ENCODE assay signal across 1 cellular context in genomic region chr11:72624496-72625201, GRCh38.
TF ChIP-seq lines count a peak whose summit lies in the region.

No MANE protein-coding gene starts in this region.

TF ChIP-seq in K562, 482 proteins besides CTCF, POLR2A, EP300 and RAD21:
- peak; percentile 38; the same call in 1 of the 2 replicates for TF ChIP-seq ATF3 (IDR thresholded peaks at IDR 0.05)
- TF ChIP-seq ATF3 (CRISPR knock-in tag; conservative IDR thresholded peaks at IDR 0.05): no peak
- TF ChIP-seq, protein P1, sequence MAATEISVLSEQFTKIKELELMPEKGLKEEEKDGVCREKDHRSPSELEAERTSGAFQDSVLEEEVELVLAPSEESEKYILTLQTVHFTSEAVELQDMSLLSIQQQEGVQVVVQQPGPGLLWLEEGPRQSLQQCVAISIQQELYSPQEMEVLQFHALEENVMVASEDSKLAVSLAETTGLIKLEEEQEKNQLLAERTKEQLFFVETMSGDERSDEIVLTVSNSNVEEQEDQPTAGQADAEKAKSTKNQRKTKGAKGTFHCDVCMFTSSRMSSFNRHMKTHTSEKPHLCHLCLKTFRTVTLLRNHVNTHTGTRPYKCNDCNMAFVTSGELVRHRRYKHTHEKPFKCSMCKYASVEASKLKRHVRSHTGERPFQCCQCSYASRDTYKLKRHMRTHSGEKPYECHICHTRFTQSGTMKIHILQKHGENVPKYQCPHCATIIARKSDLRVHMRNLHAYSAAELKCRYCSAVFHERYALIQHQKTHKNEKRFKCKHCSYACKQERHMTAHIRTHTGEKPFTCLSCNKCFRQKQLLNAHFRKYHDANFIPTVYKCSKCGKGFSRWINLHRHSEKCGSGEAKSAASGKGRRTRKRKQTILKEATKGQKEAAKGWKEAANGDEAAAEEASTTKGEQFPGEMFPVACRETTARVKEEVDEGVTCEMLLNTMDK (IDR thresholded peaks at IDR 0.05; ENCODE audit: borderline replicate concordance, insufficient read depth, low read depth, low read length, poor library complexity, severe bottlenecking): no peak
- TF ChIP-seq ZNF778 (CRISPR knock-in tag; IDR thresholded peaks at IDR 0.05): no peak
- TF ChIP-seq MYNN (IDR thresholded peaks at IDR 0.05): no peak
- TF ChIP-seq MYNN (CRISPR knock-in tag; IDR thresholded peaks at IDR 0.05): no peak
- TF ChIP-seq, protein P2, sequence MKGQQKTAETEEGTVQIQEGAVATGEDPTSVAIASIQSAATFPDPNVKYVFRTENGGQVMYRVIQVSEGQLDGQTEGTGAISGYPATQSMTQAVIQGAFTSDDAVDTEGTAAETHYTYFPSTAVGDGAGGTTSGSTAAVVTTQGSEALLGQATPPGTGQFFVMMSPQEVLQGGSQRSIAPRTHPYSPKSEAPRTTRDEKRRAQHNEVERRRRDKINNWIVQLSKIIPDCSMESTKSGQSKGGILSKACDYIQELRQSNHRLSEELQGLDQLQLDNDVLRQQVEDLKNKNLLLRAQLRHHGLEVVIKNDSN (CRISPR knock-in tag; IDR thresholded peaks at IDR 0.05): peak; percentile 14
- TF ChIP-seq, protein P3, sequence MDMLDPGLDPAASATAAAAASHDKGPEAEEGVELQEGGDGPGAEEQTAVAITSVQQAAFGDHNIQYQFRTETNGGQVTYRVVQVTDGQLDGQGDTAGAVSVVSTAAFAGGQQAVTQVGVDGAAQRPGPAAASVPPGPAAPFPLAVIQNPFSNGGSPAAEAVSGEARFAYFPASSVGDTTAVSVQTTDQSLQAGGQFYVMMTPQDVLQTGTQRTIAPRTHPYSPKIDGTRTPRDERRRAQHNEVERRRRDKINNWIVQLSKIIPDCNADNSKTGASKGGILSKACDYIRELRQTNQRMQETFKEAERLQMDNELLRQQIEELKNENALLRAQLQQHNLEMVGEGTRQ (CRISPR knock-in tag; IDR thresholded peaks at IDR 0.05): no peak
- no peak for TF ChIP-seq TBP (optimal IDR thresholded peaks at IDR 0.05; ENCODE audit: low read depth, low read length)
- TF ChIP-seq NR2F6 (CRISPR knock-in tag; IDR thresholded peaks at IDR 0.05): no peak
- TF ChIP-seq, protein P4, sequence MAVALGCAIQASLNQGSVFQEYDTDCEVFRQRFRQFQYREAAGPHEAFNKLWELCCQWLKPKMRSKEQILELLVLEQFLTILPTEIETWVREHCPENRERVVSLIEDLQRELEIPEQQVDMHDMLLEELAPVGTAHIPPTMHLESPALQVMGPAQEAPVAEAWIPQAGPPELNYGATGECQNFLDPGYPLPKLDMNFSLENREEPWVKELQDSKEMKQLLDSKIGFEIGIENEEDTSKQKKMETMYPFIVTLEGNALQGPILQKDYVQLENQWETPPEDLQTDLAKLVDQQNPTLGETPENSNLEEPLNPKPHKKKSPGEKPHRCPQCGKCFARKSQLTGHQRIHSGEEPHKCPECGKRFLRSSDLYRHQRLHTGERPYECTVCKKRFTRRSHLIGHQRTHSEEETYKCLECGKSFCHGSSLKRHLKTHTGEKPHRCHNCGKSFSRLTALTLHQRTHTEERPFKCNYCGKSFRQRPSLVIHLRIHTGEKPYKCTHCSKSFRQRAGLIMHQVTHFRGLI (CRISPR knock-in tag; IDR thresholded peaks at IDR 0.05): no peak
- no peak for TF ChIP-seq CTBP1 (IDR thresholded peaks at IDR 0.05; ENCODE audit: borderline replicate concordance)
- TF ChIP-seq FOXA3 (CRISPR knock-in tag; conservative IDR thresholded peaks at IDR 0.05 in 1 of 2, IDR thresholded peaks at IDR 0.05 in 1 of 2): no peak
- no peak for TF ChIP-seq ERF (CRISPR knock-in tag; IDR thresholded peaks at IDR 0.05)
- TF ChIP-seq MEIS2 (IDR thresholded peaks at IDR 0.05; ENCODE audit: partially characterized antibody): no peak
- no peak for TF ChIP-seq SP1 (CRISPR knock-in tag; IDR thresholded peaks at IDR 0.05)
- TF ChIP-seq ELF4 (CRISPR knock-in tag; IDR thresholded peaks at IDR 0.05): no peak
- TF ChIP-seq BRCA1 (IDR thresholded peaks at IDR 0.05): no peak
- no peak for TF ChIP-seq BRCA1 (CRISPR knock-in tag; IDR thresholded peaks at IDR 0.05)
- TF ChIP-seq, protein P5, sequence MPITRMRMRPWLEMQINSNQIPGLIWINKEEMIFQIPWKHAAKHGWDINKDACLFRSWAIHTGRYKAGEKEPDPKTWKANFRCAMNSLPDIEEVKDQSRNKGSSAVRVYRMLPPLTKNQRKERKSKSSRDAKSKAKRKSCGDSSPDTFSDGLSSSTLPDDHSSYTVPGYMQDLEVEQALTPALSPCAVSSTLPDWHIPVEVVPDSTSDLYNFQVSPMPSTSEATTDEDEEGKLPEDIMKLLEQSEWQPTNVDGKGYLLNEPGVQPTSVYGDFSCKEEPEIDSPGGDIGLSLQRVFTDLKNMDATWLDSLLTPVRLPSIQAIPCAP (CRISPR knock-in tag; IDR thresholded peaks at IDR 0.05; ENCODE audit: borderline replicate concordance): no peak
- no peak for TF ChIP-seq ETS2 (tag; IDR thresholded peaks at IDR 0.05; ENCODE audit: borderline replicate concordance, poor library complexity, severe bottlenecking)
- no peak for TF ChIP-seq BCL6 (CRISPR knock-in tag; IDR thresholded peaks at IDR 0.05)
- TF ChIP-seq, protein P6, sequence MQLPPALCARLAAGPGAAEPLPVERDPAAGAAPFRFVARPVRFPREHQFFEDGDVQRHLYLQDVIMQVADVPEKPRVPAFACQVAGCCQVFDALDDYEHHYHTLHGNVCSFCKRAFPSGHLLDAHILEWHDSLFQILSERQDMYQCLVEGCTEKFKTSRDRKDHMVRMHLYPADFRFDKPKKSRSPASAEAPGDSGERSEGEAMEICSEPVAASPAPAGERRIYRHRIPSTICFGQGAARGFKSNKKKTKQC (CRISPR knock-in tag; IDR thresholded peaks at IDR 0.05): no peak
- TF ChIP-seq HDGF (IDR thresholded peaks at IDR 0.05): no peak
- TF ChIP-seq, protein P7, sequence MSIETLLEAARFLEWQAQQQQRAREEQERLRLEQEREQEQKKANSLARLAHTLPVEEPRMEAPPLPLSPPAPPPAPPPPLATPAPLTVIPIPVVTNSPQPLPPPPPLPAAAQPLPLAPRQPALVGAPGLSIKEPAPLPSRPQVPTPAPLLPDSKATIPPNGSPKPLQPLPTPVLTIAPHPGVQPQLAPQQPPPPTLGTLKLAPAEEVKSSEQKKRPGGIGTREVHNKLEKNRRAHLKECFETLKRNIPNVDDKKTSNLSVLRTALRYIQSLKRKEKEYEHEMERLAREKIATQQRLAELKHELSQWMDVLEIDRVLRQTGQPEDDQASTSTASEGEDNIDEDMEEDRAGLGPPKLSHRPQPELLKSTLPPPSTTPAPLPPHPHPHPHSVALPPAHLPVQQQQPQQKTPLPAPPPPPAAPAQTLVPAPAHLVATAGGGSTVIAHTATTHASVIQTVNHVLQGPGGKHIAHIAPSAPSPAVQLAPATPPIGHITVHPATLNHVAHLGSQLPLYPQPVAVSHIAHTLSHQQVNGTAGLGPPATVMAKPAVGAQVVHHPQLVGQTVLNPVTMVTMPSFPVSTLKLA (conservative IDR thresholded peaks at IDR 0.05): peak; percentile 28 to 47; a peak in 2 of 4 replicates
- TF ChIP-seq RBM22 (IDR thresholded peaks at IDR 0.05; ENCODE audit: low read depth, low read length, poor library complexity, severe bottlenecking): no peak
- no peak for TF ChIP-seq POLR3A (IDR thresholded peaks at IDR 0.05; ENCODE audit: borderline replicate concordance, extremely low read depth, insufficient read depth, insufficient read length)
- TF ChIP-seq SMAD4 (CRISPR knock-in tag; conservative IDR thresholded peaks at IDR 0.05): no peak
- no peak for TF ChIP-seq ZNF507 (tag; conservative IDR thresholded peaks at IDR 0.05)
- no peak for TF ChIP-seq ILK (tag; IDR thresholded peaks at IDR 0.05; ENCODE audit: borderline replicate concordance, low read depth)
- TF ChIP-seq, protein P8, sequence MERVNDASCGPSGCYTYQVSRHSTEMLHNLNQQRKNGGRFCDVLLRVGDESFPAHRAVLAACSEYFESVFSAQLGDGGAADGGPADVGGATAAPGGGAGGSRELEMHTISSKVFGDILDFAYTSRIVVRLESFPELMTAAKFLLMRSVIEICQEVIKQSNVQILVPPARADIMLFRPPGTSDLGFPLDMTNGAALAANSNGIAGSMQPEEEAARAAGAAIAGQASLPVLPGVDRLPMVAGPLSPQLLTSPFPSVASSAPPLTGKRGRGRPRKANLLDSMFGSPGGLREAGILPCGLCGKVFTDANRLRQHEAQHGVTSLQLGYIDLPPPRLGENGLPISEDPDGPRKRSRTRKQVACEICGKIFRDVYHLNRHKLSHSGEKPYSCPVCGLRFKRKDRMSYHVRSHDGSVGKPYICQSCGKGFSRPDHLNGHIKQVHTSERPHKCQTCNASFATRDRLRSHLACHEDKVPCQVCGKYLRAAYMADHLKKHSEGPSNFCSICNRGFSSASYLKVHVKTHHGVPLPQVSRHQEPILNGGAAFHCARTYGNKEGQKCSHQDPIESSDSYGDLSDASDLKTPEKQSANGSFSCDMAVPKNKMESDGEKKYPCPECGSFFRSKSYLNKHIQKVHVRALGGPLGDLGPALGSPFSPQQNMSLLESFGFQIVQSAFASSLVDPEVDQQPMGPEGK (CRISPR knock-in tag; IDR thresholded peaks at IDR 0.05; ENCODE audit: borderline replicate concordance): no peak
- TF ChIP-seq, protein P9, sequence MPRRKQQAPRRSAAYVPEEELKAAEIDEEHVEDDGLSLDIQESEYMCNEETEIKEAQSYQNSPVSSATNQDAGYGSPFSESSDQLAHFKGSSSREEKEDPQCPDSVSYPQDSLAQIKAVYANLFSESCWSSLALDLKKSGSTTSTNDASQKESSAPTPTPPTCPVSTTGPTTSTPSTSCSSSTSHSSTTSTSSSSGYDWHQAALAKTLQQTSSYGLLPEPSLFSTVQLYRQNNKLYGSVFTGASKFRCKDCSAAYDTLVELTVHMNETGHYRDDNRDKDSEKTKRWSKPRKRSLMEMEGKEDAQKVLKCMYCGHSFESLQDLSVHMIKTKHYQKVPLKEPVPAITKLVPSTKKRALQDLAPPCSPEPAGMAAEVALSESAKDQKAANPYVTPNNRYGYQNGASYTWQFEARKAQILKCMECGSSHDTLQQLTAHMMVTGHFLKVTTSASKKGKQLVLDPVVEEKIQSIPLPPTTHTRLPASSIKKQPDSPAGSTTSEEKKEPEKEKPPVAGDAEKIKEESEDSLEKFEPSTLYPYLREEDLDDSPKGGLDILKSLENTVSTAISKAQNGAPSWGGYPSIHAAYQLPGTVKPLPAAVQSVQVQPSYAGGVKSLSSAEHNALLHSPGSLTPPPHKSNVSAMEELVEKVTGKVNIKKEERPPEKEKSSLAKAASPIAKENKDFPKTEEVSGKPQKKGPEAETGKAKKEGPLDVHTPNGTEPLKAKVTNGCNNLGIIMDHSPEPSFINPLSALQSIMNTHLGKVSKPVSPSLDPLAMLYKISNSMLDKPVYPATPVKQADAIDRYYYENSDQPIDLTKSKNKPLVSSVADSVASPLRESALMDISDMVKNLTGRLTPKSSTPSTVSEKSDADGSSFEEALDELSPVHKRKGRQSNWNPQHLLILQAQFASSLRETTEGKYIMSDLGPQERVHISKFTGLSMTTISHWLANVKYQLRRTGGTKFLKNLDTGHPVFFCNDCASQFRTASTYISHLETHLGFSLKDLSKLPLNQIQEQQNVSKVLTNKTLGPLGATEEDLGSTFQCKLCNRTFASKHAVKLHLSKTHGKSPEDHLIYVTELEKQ (CRISPR knock-in tag; IDR thresholded peaks at IDR 0.05): no peak
- no peak for TF ChIP-seq ZNF75A (CRISPR knock-in tag; IDR thresholded peaks at IDR 0.05)
- TF ChIP-seq CBFB (CRISPR knock-in tag; IDR thresholded peaks at IDR 0.05): 0 out of 2 replicates have a peak, but pooled peaks have one; percentile 61
- TF ChIP-seq HDAC2 (IDR thresholded peaks at IDR 0.05): no peak
- TF ChIP-seq, protein P10, sequence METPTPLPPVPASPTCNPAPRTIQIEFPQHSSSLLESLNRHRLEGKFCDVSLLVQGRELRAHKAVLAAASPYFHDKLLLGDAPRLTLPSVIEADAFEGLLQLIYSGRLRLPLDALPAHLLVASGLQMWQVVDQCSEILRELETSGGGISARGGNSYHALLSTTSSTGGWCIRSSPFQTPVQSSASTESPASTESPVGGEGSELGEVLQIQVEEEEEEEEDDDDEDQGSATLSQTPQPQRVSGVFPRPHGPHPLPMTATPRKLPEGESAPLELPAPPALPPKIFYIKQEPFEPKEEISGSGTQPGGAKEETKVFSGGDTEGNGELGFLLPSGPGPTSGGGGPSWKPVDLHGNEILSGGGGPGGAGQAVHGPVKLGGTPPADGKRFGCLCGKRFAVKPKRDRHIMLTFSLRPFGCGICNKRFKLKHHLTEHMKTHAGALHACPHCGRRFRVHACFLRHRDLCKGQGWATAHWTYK (CRISPR knock-in tag; IDR thresholded peaks at IDR 0.05): no peak
- no peak for TF ChIP-seq GTF2A2 (tag; IDR thresholded peaks at IDR 0.05)
- no peak for TF ChIP-seq STAT5B (CRISPR knock-in tag; IDR thresholded peaks at IDR 0.05)
- no peak for TF ChIP-seq BRF1 (IDR thresholded peaks at IDR 0.05; ENCODE audit: borderline replicate concordance, extremely low read depth, insufficient read length)
- no peak for TF ChIP-seq BHLHE40 (IDR thresholded peaks at IDR 0.05; ENCODE audit: low read length)
- no peak for TF ChIP-seq SUPT5H (IDR thresholded peaks at IDR 0.05)
- no peak for TF ChIP-seq ATF1 (CRISPR knock-in tag; IDR thresholded peaks at IDR 0.05)
- TF ChIP-seq ATF1 (tag; IDR thresholded peaks at IDR 0.05): 0 out of 2 replicates have a peak, but pooled peaks have one; percentile 13
- no peak for TF ChIP-seq RBM39 (optimal IDR thresholded peaks at IDR 0.05; ENCODE audit: low read depth, low read length)
- TF ChIP-seq KHSRP (IDR thresholded peaks at IDR 0.05): no peak
